9 cellular contexts compared by ENCODE assay signal in the genomic region with DNA sequence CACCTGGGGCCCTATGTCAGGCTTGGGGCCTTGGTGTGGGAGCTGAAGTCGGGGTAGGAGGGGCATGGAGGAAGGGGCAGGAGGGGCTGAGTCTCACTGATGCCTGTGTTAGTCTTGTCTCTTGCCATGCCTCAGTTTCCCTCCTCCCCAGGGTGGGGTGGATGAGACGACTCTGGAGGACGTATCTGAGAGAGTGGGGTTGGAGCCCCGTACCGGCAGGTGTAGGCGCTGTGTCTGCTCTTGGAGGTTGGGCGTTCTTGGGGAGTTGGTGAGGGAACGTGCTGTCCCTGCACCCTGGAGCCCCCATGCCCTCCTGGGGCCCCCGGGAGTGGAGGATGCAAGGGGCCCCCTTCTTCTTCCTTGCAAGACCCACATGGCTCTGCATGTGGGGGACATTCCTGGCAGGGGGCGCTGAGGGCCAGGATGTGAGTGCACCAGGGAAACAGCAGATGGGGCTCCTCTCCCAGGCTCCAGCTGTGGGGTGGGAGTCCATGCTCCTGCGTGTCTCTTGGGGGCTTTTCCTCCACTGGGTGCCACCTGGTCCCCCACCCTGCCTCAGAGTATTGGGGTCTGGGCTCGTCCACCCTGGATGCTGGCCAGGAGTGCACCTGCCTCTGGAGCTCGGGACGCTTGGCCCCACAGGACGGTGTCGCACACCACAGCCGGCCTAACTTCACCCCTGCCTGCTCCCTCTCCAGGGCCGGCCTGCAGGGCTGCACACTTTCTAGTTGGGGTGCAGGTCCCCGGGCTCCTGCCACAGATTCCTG. TPM values are rescaled to one million over a fixed set of nuclear protein-coding genes. Genes with fewer than 3 reads are reported as not detected.
A peak's percentile ranks its signal among the peaks of the same experiment; 100 is the strongest.
DNase-seq lines count a peak whose midpoint lies in the region; ATAC-seq, FAIRE-seq and TF ChIP-seq lines count a peak whose summit lies in the region.
"Had no signal": no experiment of that assay in that cellular context is flagged by ENCODE, and none has a peak within 500 bp of the region (broad histone marks: within the 10 kb centered on the region; RNA-seq: fewer than 3 reads in every experiment).

No MANE protein-coding gene starts in this region.

- H4K20me1 ChIP-seq in KMS-11 (ENCODE audit: insufficient read depth) = no peaks in the 10 kb centered on the region

- no peaks in the 10 kb centered on the region for H3K36me3 ChIP-seq in KMS-11 (ENCODE audit: insufficient read depth)
- H3K36me3 ChIP-seq in kidney (ENCODE audit: control insufficient read depth in 1 of 2, insufficient read depth in 2 of 2, low read length in 2 of 2) = no peaks in the 10 kb centered on the region

- H2AFZ ChIP-seq in KMS-11 (ENCODE audit: low read depth) = no peak overlapping the region

- H3K9me3 Mint-ChIP-seq in CD14-positive monocyte = peaks cover 0 to 3% (median 0%) of the 10 kb centered on the region in 7 donors
- no peaks in the 10 kb centered on the region for H3K9me3 Mint-ChIP-seq in activated T-helper 1 cell treated with anti-CD3 and anti-CD28 coated beads, Interleukin-12 subunit alpha, Interleukin-12 subunit beta, Interleukin-2, Interleukin-4 antibody, amounts not matched to agents 30 ng/mL and 10 ng/mL and 1 ng/mL, durations not matched to agents 14 hours and 24 hours and 36 hours

- no peak for ATAC-seq in GM21576 (IDR thresholded peaks at IDR 0.05; ENCODE audit: unreplicated experiment)

- no peak overlapping the region for H3K4me3 ChIP-seq in KMS-11 (IDR thresholded peaks at IDR 0.05; ENCODE audit: insufficient read depth, low read depth, low read length)
- H3K4me3 ChIP-seq in kidney (ENCODE audit: low read length in 2 of 2) = no peak overlapping the region

- H3K4me3 Mint-ChIP-seq in CD14-positive monocyte = peak overlapping the region; percentile 34 to 96
- H3K4me3 Mint-ChIP-seq in activated T-helper 1 cell treated with anti-CD3 and anti-CD28 coated beads, Interleukin-12 subunit alpha, Interleukin-12 subunit beta, Interleukin-2, Interleukin-4 antibody, amounts not matched to agents 30 ng/mL and 10 ng/mL and 1 ng/mL, durations not matched to agents 14 hours and 24 hours and 36 hours = peak overlapping the region; percentile 88

- no peaks in the 10 kb centered on the region for H3K27me3 ChIP-seq in KMS-11 (ENCODE audit: insufficient read depth, low read depth)

- DNase-seq in CD14-positive monocyte (ENCODE audit: low spot score) (no peak), kidney (no peak), HTR-8/SVneo (ENCODE audit: insufficient read length, low spot score) (no peak), NCI-H2081 treated with DMSO at 0.1 percent for 48 hours (lab: John Stamatoyannopoulos, UW) (no peak)
- peak; percentile 41 for DNase-seq in activated T-helper 1 cell treated with anti-CD3 and anti-CD28 coated beads, Interleukin-12 subunit alpha, Interleukin-12 subunit beta, Interleukin-2, Interleukin-4 antibody, amounts not matched to agents 30 ng/mL and 10 ng/mL and 1 ng/mL, durations not matched to agents 14 hours and 24 hours and 36 hours (ENCODE audit: low spot score)
- peak; percentile 28 to 40 for DNase-seq in stimulated activated CD8-positive, alpha-beta memory T cell treated with anti-CD3 and anti-CD28 coated beads, Interleukin-7, amount 100 ng/mL, for 4 hours (ENCODE audit: low read depth in 2 of 2)

- H3K9me3 ChIP-seq in kidney (ENCODE audit: control insufficient read depth in 1 of 2, low read length in 2 of 2) = no peaks in the 10 kb centered on the region

- peaks cover 9 to 16% (median 14%) of the 10 kb centered on the region in 3 donors for H3K27me3 Mint-ChIP-seq in CD14-positive monocyte (ENCODE audit: low read depth in 3 of 3)
- H3K27me3 Mint-ChIP-seq in activated T-helper 1 cell treated with anti-CD3 and anti-CD28 coated beads, Interleukin-12 subunit alpha, Interleukin-12 subunit beta, Interleukin-2, Interleukin-4 antibody, amounts not matched to agents 30 ng/mL and 10 ng/mL and 1 ng/mL, durations not matched to agents 14 hours and 24 hours and 36 hours (ENCODE audit: insufficient read depth) = no peaks in the 10 kb centered on the region

- H3K4me1 ChIP-seq in KMS-11 (ENCODE audit: low read depth, poor library complexity, severe bottlenecking) (peaks cover 11% of the 10 kb centered on the region), kidney (ENCODE audit: control insufficient read depth in 1 of 2, insufficient read depth in 1 of 2, low read depth in 1 of 2, low read length in 2 of 2) (peaks cover 13 to 25% of the 10 kb centered on the region in 2 donors)

- no peak overlapping the region for H3K27ac ChIP-seq in KMS-11
- H3K27ac ChIP-seq in kidney (ENCODE audit: low read depth in 2 of 2, low read length in 2 of 2) = peak overlapping the region; percentile 92 to 94

- no peaks in the 10 kb centered on the region for H3K79me2 ChIP-seq in KMS-11 (ENCODE audit: insufficient read depth, low read depth)

- FAIRE-seq in kidney (lab: Jason Lieb, UNC) (no peak), HTR-8/SVneo (lab: Jason Lieb, UNC) (no peak)

- TF ChIP-seq CTCF in CD14-positive monocyte (IDR thresholded peaks at IDR 0.05) (peak; percentile 59), KMS-11 (conservative IDR thresholded peaks at IDR 0.05; ENCODE audit: low read depth, low read length) (peak; percentile 32; the same call in 1 of the 2 replicates), kidney (IDR thresholded peaks at IDR 0.05; ENCODE audit: borderline replicate concordance, extremely low read depth, insufficient read depth) (peak; percentile 47)

- H3K36me3 Mint-ChIP-seq in CD14-positive monocyte = peaks cover 17 to 24% of the 10 kb centered on the region in 2 donors
- peaks cover 14% of the 10 kb centered on the region for H3K36me3 Mint-ChIP-seq in activated T-helper 1 cell treated with anti-CD3 and anti-CD28 coated beads, Interleukin-12 subunit alpha, Interleukin-12 subunit beta, Interleukin-2, Interleukin-4 antibody, amounts not matched to agents 30 ng/mL and 10 ng/mL and 1 ng/mL, durations not matched to agents 14 hours and 24 hours and 36 hours (ENCODE audit: low read depth)

- H3K4me1 Mint-ChIP-seq in CD14-positive monocyte = peaks cover 34% of the 10 kb centered on the region
- peaks cover 18% of the 10 kb centered on the region for H3K4me1 Mint-ChIP-seq in activated T-helper 1 cell treated with anti-CD3 and anti-CD28 coated beads, Interleukin-12 subunit alpha, Interleukin-12 subunit beta, Interleukin-2, Interleukin-4 antibody, amounts not matched to agents 30 ng/mL and 10 ng/mL and 1 ng/mL, durations not matched to agents 14 hours and 24 hours and 36 hours (ENCODE audit: low read depth)

- peak overlapping the region; percentile 74 to 100 (median 98) for H3K27ac Mint-ChIP-seq in CD14-positive monocyte
- H3K27ac Mint-ChIP-seq in activated T-helper 1 cell treated with anti-CD3 and anti-CD28 coated beads, Interleukin-12 subunit alpha, Interleukin-12 subunit beta, Interleukin-2, Interleukin-4 antibody, amounts not matched to agents 30 ng/mL and 10 ng/mL and 1 ng/mL, durations not matched to agents 14 hours and 24 hours and 36 hours = peak overlapping the region; percentile 86

- no peak overlapping the region for H3K9ac ChIP-seq in KMS-11
- H3K9ac ChIP-seq in kidney (ENCODE audit: low read length in 2 of 2) = no peak overlapping the region

- intact Hi-C loops in CD14-positive monocyte (cut with micrococcal nuclease) (no loop called here), kidney (cut with DNase I) (no loop called here)
- intact Hi-C loops in activated T-helper 1 cell treated with anti-CD3 and anti-CD28 coated beads, Interleukin-12 subunit alpha, Interleukin-12 subunit beta, Interleukin-2, Interleukin-4 antibody, amounts not matched to agents 30 ng/mL and 10 ng/mL and 1 ng/mL, durations not matched to agents 14 hours and 24 hours and 36 hours (cut with micrococcal nuclease) = no loop called here

- H3K4me2 ChIP-seq in KMS-11 = peak overlapping the region; percentile 83

RNA-seq across cellular contexts. Expression of a gene that starts 1.4 kb away (rescaled TPM):
- polyA plus RNA-seq in CD14-positive monocyte (10 to 100 TPM; 62.1 to 64.4 TPM), kidney (ENCODE audit: insufficient read depth, low read depth, low replicate concordance) (99.1 TPM)
- 207 and 215 TPM in 2 replicates for total RNA-seq in activated T-helper 1 cell treated with anti-CD3 and anti-CD28 coated beads, Interleukin-12 subunit alpha, Interleukin-12 subunit beta, Interleukin-2, Interleukin-4 antibody, amounts not matched to agents 30 ng/mL and 10 ng/mL and 1 ng/mL, durations not matched to agents 14 hours and 24 hours and 36 hours
- 95.0 TPM for total RNA-seq in kidney

RNA-seq across cellular contexts. Expression of a gene that starts 24.7 kb away (rescaled TPM):
- polyA plus RNA-seq in CD14-positive monocyte = not detected
- not detected in 2 replicates for total RNA-seq in activated T-helper 1 cell treated with anti-CD3 and anti-CD28 coated beads, Interleukin-12 subunit alpha, Interleukin-12 subunit beta, Interleukin-2, Interleukin-4 antibody, amounts not matched to agents 30 ng/mL and 10 ng/mL and 1 ng/mL, durations not matched to agents 14 hours and 24 hours and 36 hours
- 0.44 TPM for total RNA-seq in kidney
- polyA plus RNA-seq in kidney (ENCODE audit: insufficient read depth, low read depth, low replicate concordance) = not detected
- total RNA-seq: glomerular endothelial cell had no signal

RNA-seq across cellular contexts. Expression of a gene that starts 28.4 kb away (rescaled TPM):
- polyA plus RNA-seq in CD14-positive monocyte (10 to 100 TPM; 11.9 to 13.7 TPM), kidney (ENCODE audit: insufficient read depth, low read depth, low replicate concordance) (13.3 TPM)
- 65.6 and 67.6 TPM in 2 replicates for total RNA-seq in activated T-helper 1 cell treated with anti-CD3 and anti-CD28 coated beads, Interleukin-12 subunit alpha, Interleukin-12 subunit beta, Interleukin-2, Interleukin-4 antibody, amounts not matched to agents 30 ng/mL and 10 ng/mL and 1 ng/mL, durations not matched to agents 14 hours and 24 hours and 36 hours
- total RNA-seq in kidney = 33.7 TPM

RNA-seq across cellular contexts. Expression of a gene that starts 31.8 kb away (rescaled TPM):
- polyA plus RNA-seq in CD14-positive monocyte = 1 to 10 TPM; 3.6 to 6.0 TPM
- total RNA-seq in activated T-helper 1 cell treated with anti-CD3 and anti-CD28 coated beads, Interleukin-12 subunit alpha, Interleukin-12 subunit beta, Interleukin-2, Interleukin-4 antibody, amounts not matched to agents 30 ng/mL and 10 ng/mL and 1 ng/mL, durations not matched to agents 14 hours and 24 hours and 36 hours = 39.5 and 42.1 TPM in 2 replicates
- 39.5 TPM for total RNA-seq in kidney
- 25.6 TPM for polyA plus RNA-seq in kidney (ENCODE audit: insufficient read depth, low read depth, low replicate concordance)

Comparison
In these comparisons a context has a peak if more than half of its experiments do, and no peak if none do; other contexts are left out.
1. DNase-seq: peak in activated T-helper 1 cell treated with anti-CD3 and anti-CD28 coated beads, Interleukin-12 subunit alpha, Interleukin-12 subunit beta, Interleukin-2, Interleukin-4 antibody, amounts not matched to agents 30 ng/mL and 10 ng/mL and 1 ng/mL, durations not matched to agents 14 hours and 24 hours and 36 hours (single experiment) and stimulated activated CD8-positive, alpha-beta memory T cell treated with anti-CD3 and anti-CD28 coated beads, Interleukin-7, amount 100 ng/mL, for 4 hours (2 of 2); none in CD14-positive monocyte (single experiment), kidney (single experiment), HTR-8/SVneo (single experiment) and NCI-H2081 treated with DMSO at 0.1 percent for 48 hours (single experiment).
2. Peak in every context shown above with its lines, with median percentiles within 50 percentile points of each other: CTCF ChIP-seq.